Comparison of ENCODE assay signal across 1 cellular context in the genomic region with DNA sequence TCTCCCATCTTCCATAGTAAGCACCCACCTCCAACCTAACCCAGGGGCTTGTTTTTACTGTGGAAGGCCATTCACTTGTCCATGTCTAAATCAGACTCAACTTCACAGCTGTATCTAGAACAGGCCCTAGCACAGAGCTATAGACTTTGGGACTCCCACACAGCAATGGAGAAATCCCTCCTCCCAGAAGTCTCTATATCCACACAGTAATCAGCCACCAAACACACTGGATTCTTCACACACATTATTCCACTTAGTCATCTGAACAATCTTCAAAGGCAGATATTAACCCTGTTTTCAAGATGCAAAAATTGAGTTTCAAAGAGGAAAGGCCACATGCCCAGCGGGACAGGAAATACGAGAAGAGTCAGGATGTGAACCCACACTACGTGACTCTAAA.
TF ChIP-seq lines count a peak whose summit lies in the region.

No MANE protein-coding gene starts in this region.

TF ChIP-seq in endothelial cell of umbilical vein, 7 proteins besides CTCF, POLR2A, EP300 and RAD21:
- TF ChIP-seq EZH2 (IDR thresholded peaks at IDR 0.05; ENCODE audit: borderline replicate concordance, low read depth, low read length, severe bottlenecking) = no peak
- TF ChIP-seq JUN (IDR thresholded peaks at IDR 0.05; ENCODE audit: borderline replicate concordance, insufficient read depth, insufficient read length, low read depth) = no peak
- no peak for TF ChIP-seq FOS (IDR thresholded peaks at IDR 0.05; ENCODE audit: borderline replicate concordance, insufficient read depth, low read length)
- no peak for TF ChIP-seq MYC (IDR thresholded peaks at IDR 0.05; ENCODE audit: low read depth, low read length)
- no peak for TF ChIP-seq GATA2 (IDR thresholded peaks at IDR 0.05; ENCODE audit: insufficient read depth, insufficient read length, low read depth, low read length)
- TF ChIP-seq POLR2AphosphoS5 (IDR thresholded peaks at IDR 0.05; ENCODE audit: insufficient read depth, low read depth, low read length) = no peak
- no peak for TF ChIP-seq MAX (IDR thresholded peaks at IDR 0.05; ENCODE audit: insufficient read depth, insufficient read length)
TF ChIP-seq in endothelial cell of umbilical vein: peak in this region for 0.
